In genomic region chr14:21071225-21072041, GRCh38 we compare ENCODE assay signal across 1 cellular context.
TF ChIP-seq lines count a peak whose summit lies in the region.

No MANE protein-coding gene starts in this region.

TF ChIP-seq in HEK293, 187 proteins besides CTCF, POLR2A, EP300 and RAD21 (continued from another document and continues in another):
- TF ChIP-seq KLF7 (tag by site-specific recombination; IDR thresholded peaks at IDR 0.05; ENCODE audit: borderline replicate concordance) (0 out of 2 replicates have a peak, but pooled peaks have one; percentile 42), MEIS1 (CRISPR knock-in tag; IDR thresholded peaks at IDR 0.05; ENCODE audit: borderline replicate concordance) (no peak), KLF9 (tag by site-specific recombination; IDR thresholded peaks at IDR 0.05; ENCODE audit: low read depth) (peak; percentile 33; the same call in 1 of the 2 replicates), OVOL3 (tag by site-specific recombination; IDR thresholded peaks at IDR 0.05) (no peak), ZNF621 (tag by site-specific recombination; IDR thresholded peaks at IDR 0.05) (no peak), WT1 (tag by site-specific recombination; IDR thresholded peaks at IDR 0.05) (peak; percentile 60; the same call in 1 of the 2 replicates), HIC1 (tag by site-specific recombination; IDR thresholded peaks at IDR 0.05) (peak; percentile 96), KLF17 (tag by site-specific recombination; IDR thresholded peaks at IDR 0.05) (peak; percentile 61), PBX3 (CRISPR knock-in tag; IDR thresholded peaks at IDR 0.05) (no peak), ELK4 (IDR thresholded peaks at IDR 0.05; ENCODE audit: borderline replicate concordance, low read depth, low read length) (no peak), ZBTB11 (tag by site-specific recombination; conservative IDR thresholded peaks at IDR 0.05; ENCODE audit: low read depth) (no peak), ZNF837 (tag by site-specific recombination; IDR thresholded peaks at IDR 0.05) (no peak), ZNF155 (tag by site-specific recombination; IDR thresholded peaks at IDR 0.05) (no peak), ZNF132 (tag by site-specific recombination; IDR thresholded peaks at IDR 0.05; ENCODE audit: borderline replicate concordance) (no peak), ZNF510 (tag by site-specific recombination; IDR thresholded peaks at IDR 0.05; ENCODE audit: insufficient replicate concordance) (no peak), ZNF624 (tag by site-specific recombination; IDR thresholded peaks at IDR 0.05) (no peak), ZNF416 (tag by site-specific recombination; IDR thresholded peaks at IDR 0.05) (no peak), ZNF146 (tag by site-specific recombination; IDR thresholded peaks at IDR 0.05) (peak; percentile 4; the same call in 1 of the 2 replicates), ZNF354C (tag by site-specific recombination; IDR thresholded peaks at IDR 0.05; ENCODE audit: borderline replicate concordance, low read depth) (no peak), ZNF433 (tag by site-specific recombination; IDR thresholded peaks at IDR 0.05; ENCODE audit: low read depth) (no peak), ZNF18 (tag by site-specific recombination; IDR thresholded peaks at IDR 0.05) (0 out of 2 replicates have a peak, but pooled peaks have one; percentile 32), SP7 (tag by site-specific recombination; IDR thresholded peaks at IDR 0.05) (peak; percentile 68; the same call in 1 of the 2 replicates), ZNF596 (tag by site-specific recombination; IDR thresholded peaks at IDR 0.05) (no peak), ZBTB48 (tag by site-specific recombination; IDR thresholded peaks at IDR 0.05) (peak; percentile 97), ZBTB44 (tag by site-specific recombination; IDR thresholded peaks at IDR 0.05) (no peak), REST (tag by site-specific recombination; IDR thresholded peaks at IDR 0.05) (no peak), GLIS1 (tag by site-specific recombination; IDR thresholded peaks at IDR 0.05) (peak; percentile 72), ZNF670 (tag by site-specific recombination; IDR thresholded peaks at IDR 0.05; ENCODE audit: low read depth) (no peak), ZNF239 (tag by site-specific recombination; IDR thresholded peaks at IDR 0.05) (no peak), ZNF23 (tag by site-specific recombination; IDR thresholded peaks at IDR 0.05; ENCODE audit: borderline replicate concordance) (no peak), INSM2 (tag by site-specific recombination; IDR thresholded peaks at IDR 0.05) (no peak), ZNF488 (tag by site-specific recombination; IDR thresholded peaks at IDR 0.05) (no peak), ZNF112 (tag by site-specific recombination; IDR thresholded peaks at IDR 0.05) (no peak), ZSCAN5A (tag by site-specific recombination; IDR thresholded peaks at IDR 0.05) (no peak)
